ENCODE assay signal across 11 cellular contexts in the genomic region with DNA sequence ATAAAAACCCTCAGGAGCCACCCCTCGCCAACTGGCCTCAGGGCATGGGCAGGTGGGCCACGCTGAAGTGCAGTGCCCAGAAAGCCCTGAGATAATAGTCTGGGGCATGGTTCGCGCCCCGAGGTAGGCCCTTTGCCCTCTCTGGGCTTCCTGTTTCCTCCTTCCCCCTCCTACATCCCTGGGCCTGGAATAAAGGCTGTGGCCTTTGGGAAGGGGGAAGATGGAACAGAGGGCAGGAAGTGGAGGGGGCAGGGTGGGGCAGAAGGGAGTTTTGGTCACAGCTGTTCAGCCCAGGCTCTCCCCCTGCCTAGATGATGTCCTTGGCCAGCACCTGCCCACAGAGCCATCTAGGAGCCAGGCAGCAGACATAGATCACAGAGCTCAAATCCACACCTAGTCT. TPM values are rescaled to one million over a fixed set of nuclear protein-coding genes. Genes with fewer than 3 reads are reported as not detected.
DNase-seq lines count a peak whose midpoint lies in the region; ATAC-seq and TF ChIP-seq lines count a peak whose summit lies in the region.
"Had no signal": no experiment of that assay in that cellular context is flagged by ENCODE, and none has a peak within 500 bp of the region (broad histone marks: within the 10 kb centered on the region; RNA-seq: fewer than 3 reads in every experiment).

No MANE protein-coding gene starts in this region.

- no peak overlapping the region for H3K4me2 ChIP-seq in trophoblast cell (ENCODE audit: low read length)

- DNase-seq in COR-L47 (lab: John Stamatoyannopoulos, UW) (peak; percentile 67), NCI-H69 (lab: John Stamatoyannopoulos, UW) (peak; percentile 93), esophagus muscularis mucosa (ENCODE audit: extremely low spot score) (no peak), trophoblast cell (no peak), NCI-H345 (lab: John Stamatoyannopoulos, UW) (no peak)
- DNase-seq: amniotic stem cell had no signal

- WGBS in esophagus muscularis mucosa, result 77% methylated on average over 5 of the region's 5 CpGs
- WGBS in trophoblast cell (ENCODE audit: extremely low coverage, insufficient coverage, insufficient read length), result no CpG with 5 or more reads among the region's 5 CpGs

- H4K8ac ChIP-seq in trophoblast cell (ENCODE audit: low read depth, low read length), result no peak overlapping the region

- no peak for TF ChIP-seq POLR2A in esophagus muscularis mucosa (IDR thresholded peaks at IDR 0.05; ENCODE audit: low read depth)

- H3K23ac ChIP-seq in trophoblast cell (ENCODE audit: low read length), result no peak overlapping the region

- H3K4me3 ChIP-seq in esophagus muscularis mucosa, result no peak overlapping the region
- no peak overlapping the region for H3K4me3 ChIP-seq in trophoblast cell (ENCODE audit: low read depth, low read length)

- no peak overlapping the region for H3K14ac ChIP-seq in trophoblast cell (ENCODE audit: low read length)

- H4K12ac ChIP-seq in trophoblast cell (ENCODE audit: low read depth, low read length), result no peak overlapping the region

- H4K91ac ChIP-seq in trophoblast cell (ENCODE audit: low read depth, low read length), result no peak overlapping the region

- no peaks in the 10 kb centered on the region for H3K9me3 ChIP-seq in esophagus muscularis mucosa
- no peaks in the 10 kb centered on the region for H3K9me3 ChIP-seq in trophoblast cell (ENCODE audit: insufficient read depth, low read depth, low read length)

- H3K79me2 ChIP-seq in trophoblast cell (ENCODE audit: control insufficient read depth, insufficient read depth, low read length, poor library complexity), result peaks cover 7% of the 10 kb centered on the region

- H2BK120ac ChIP-seq in trophoblast cell (ENCODE audit: insufficient read depth, low read length, poor library complexity), result no peak overlapping the region

- peak overlapping the region; percentile 47 for H3K18ac ChIP-seq in trophoblast cell (ENCODE audit: low read length)

- no peak overlapping the region for H2BK12ac ChIP-seq in trophoblast cell (ENCODE audit: low read length)

- H2BK5ac ChIP-seq in trophoblast cell (ENCODE audit: low read depth, low read length, poor library complexity), result no peak overlapping the region

- H3K4ac ChIP-seq in trophoblast cell (ENCODE audit: low read depth, low read length), result no peak overlapping the region

- TF ChIP-seq CTCF in esophagus muscularis mucosa (IDR thresholded peaks at IDR 0.05), result no peak

- intact Hi-C loops in esophagus muscularis mucosa (cut with DNase I), result no loop called here

- H3K79me1 ChIP-seq in trophoblast cell (ENCODE audit: low read length), result peaks cover 14% of the 10 kb centered on the region

- H3K9ac ChIP-seq in trophoblast cell (ENCODE audit: low read length), result no peak overlapping the region

- H3K4me1 ChIP-seq in esophagus muscularis mucosa (peaks cover 67 to 79% (median 76%) of the 10 kb centered on the region in 4 donors), trophoblast cell (ENCODE audit: control insufficient read depth in 1 of 2, insufficient read depth in 2 of 2, low read length in 2 of 2) (peaks cover 39 to 49% of the 10 kb centered on the region in 2 experiments)

- TF ChIP-seq EP300 in esophagus muscularis mucosa (IDR thresholded peaks at IDR 0.05), result no peak

- no peak for ATAC-seq in GM19452 (IDR thresholded peaks at IDR 0.05; ENCODE audit: unreplicated experiment)
- no peak for ATAC-seq in HG02981 (IDR thresholded peaks at IDR 0.05; ENCODE audit: unreplicated experiment)
- ATAC-seq in HG02678 (IDR thresholded peaks at IDR 0.05; ENCODE audit: unreplicated experiment), result no peak

- no peaks in the 10 kb centered on the region for H3K27me3 ChIP-seq in esophagus muscularis mucosa
- no peaks in the 10 kb centered on the region for H3K27me3 ChIP-seq in trophoblast cell (ENCODE audit: insufficient read depth, low read length)

- H3K36me3 ChIP-seq in esophagus muscularis mucosa (peaks cover 35 to 89% (median 69%) of the 10 kb centered on the region in 4 donors), trophoblast cell (ENCODE audit: control insufficient read depth in 1 of 2, insufficient read depth in 2 of 2, low read length in 2 of 2) (peaks cover 58 to 66% of the 10 kb centered on the region in 2 experiments)

- peak overlapping the region; percentile 4 for H2AFZ ChIP-seq in trophoblast cell (ENCODE audit: insufficient read depth, low read length, poor library complexity)

- H3K27ac ChIP-seq in esophagus muscularis mucosa (replicated peaks in 1 of 4) (peak overlapping the region; percentile 40 to 66 (median 58)), trophoblast cell (ENCODE audit: low read depth, low read length) (peak overlapping the region; percentile 31)

- no peak overlapping the region for H2AK5ac ChIP-seq in trophoblast cell (ENCODE audit: low read length)

RNA-seq across cellular contexts. Expression of a gene that starts 11.3 kb away (rescaled TPM):
- 100 to 1,000 TPM in 1 of 4 donors, 10 to 100 TPM in 3; 27.8 to 183 (median 45.4) TPM for total RNA-seq in esophagus muscularis mucosa
- polyA plus RNA-seq in trophoblast cell (2013), result 35.6 and 35.8 TPM in 2 replicates

RNA-seq across cellular contexts. Expression of a gene that starts 34.6 kb away (rescaled TPM):
- 1 to 10 TPM; 1.7 to 8.6 (median 3.9) TPM for total RNA-seq in esophagus muscularis mucosa
- polyA plus RNA-seq in trophoblast cell (2013), result 1.8 and 2.1 TPM in 2 replicates

RNA-seq across cellular contexts. Expression of a gene that starts 34.6 kb away (rescaled TPM):
- 10 to 100 TPM; 53.7 to 88.7 (median 67.8) TPM for total RNA-seq in esophagus muscularis mucosa
- 19.6 and 19.9 TPM in 2 replicates for polyA plus RNA-seq in trophoblast cell (2013)

RNA-seq across cellular contexts. Expression of a gene that starts 50.3 kb away (rescaled TPM):
- total RNA-seq in esophagus muscularis mucosa, result 1 to 10 TPM in 1 of 4 donors, not detected in 3; 1.3 TPM
- polyA plus RNA-seq in trophoblast cell (2013), result 0.05 and 0.07 TPM in 2 replicates
- total RNA-seq: fibroblast of villous mesenchyme, neural crest cell had no signal

Comparison
In these comparisons a context has a peak if more than half of its experiments do, and no peak if none do; other contexts are left out.
1. DNase-seq: peak in COR-L47 (single experiment) and NCI-H69 (single experiment); none in esophagus muscularis mucosa (single experiment), trophoblast cell (0 of 2) and NCI-H345 (single experiment).